ENCODE assay signal across 9 cellular contexts in genomic region chr21:40141621-40142020, GRCh38.
"Had no signal": no experiment of that assay in that cellular context is flagged by ENCODE, and none has a peak within 500 bp of the region (broad histone marks: within the 10 kb centered on the region; RNA-seq: fewer than 3 reads in every experiment).

No MANE protein-coding gene starts in this region.

- H3K9ac ChIP-seq: GM23248 had no signal

- H3K4me1 ChIP-seq: HAP-1 had no signal

- H3K4me3 ChIP-seq: GM23248, GM23338, HAP-1 had no signal

- H3K27ac Mint-ChIP-seq: GM23338, HFFc6 had no signal

- DNase-seq: GM23248, GOT3, H7, H9, HCEC 1CT, HFFc6 had no signal

- H3K4me3 Mint-ChIP-seq: GM23338, H9, HFFc6 had no signal

- H3K9me3 ChIP-seq: HAP-1 had no signal

- H3K4me1 Mint-ChIP-seq: GM23338, H9 had no signal

- H3K9me3 Mint-ChIP-seq: H9, HFFc6 had no signal

- H2AFZ ChIP-seq: GM23248, GM23338 had no signal

- H3K36me3 ChIP-seq: HAP-1 had no signal

- H3K4me2 ChIP-seq: GM23338 had no signal

- ATAC-seq: GM23338, HCT116 had no signal

- H3K27ac ChIP-seq: GM23248 had no signal
